8 cellular contexts compared by ENCODE assay signal in the genomic region with DNA sequence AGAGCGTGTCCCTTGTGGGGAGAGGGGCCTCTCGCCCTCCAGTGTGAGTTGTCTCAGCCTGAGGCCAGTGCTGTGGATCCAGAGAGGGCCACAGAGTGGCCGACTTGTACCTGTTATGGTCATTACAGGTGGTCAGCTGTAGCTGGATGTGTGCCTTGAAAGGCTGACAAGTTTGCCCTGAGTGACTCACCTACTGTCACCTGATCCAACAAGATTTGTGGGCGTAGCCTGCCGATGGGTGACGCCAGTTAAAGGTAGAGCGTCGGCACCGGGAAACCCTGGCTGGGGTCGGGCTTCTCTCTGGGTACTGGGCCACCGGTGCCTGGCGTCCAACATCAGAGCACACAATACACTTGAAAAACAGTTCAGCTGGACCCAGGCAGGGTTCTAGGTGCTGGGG. TPM values are rescaled to one million over a fixed set of nuclear protein-coding genes. Genes with fewer than 3 reads are reported as not detected.
DNase-seq lines count a peak whose midpoint lies in the region; ATAC-seq and TF ChIP-seq lines count a peak whose summit lies in the region.

No MANE protein-coding gene starts in this region.

- peaks cover 18% of the 10 kb centered on the region for H3K79me1 ChIP-seq in mesenchymal stem cell (replicated peaks; ENCODE audit: low read length, poor library complexity, severe bottlenecking)

- peak overlapping the region; percentile 62 for H4K91ac ChIP-seq in mesenchymal stem cell (ENCODE audit: low read length)

- H3K18ac ChIP-seq in mesenchymal stem cell (ENCODE audit: low read depth in 1 of 2, low read length in 2 of 2), result peak overlapping the region in 1 of 2 experiments; percentile 27

- H3K4me3 Mint-ChIP-seq in activated naive CD4-positive, alpha-beta T cell treated with anti-CD3 and anti-CD28 coated beads for 36 hours, result peak overlapping the region; percentile 67

- no peaks in the 10 kb centered on the region for H3K9me3 ChIP-seq in PC-3 (ENCODE audit: low read length)
- no peaks in the 10 kb centered on the region for H3K9me3 ChIP-seq in mesenchymal stem cell (ENCODE audit: control insufficient read depth, low read length)

- H3K27me3 Mint-ChIP-seq in activated naive CD4-positive, alpha-beta T cell treated with anti-CD3 and anti-CD28 coated beads for 36 hours (ENCODE audit: low read depth), result no peaks in the 10 kb centered on the region

- no peaks in the 10 kb centered on the region for H3K9me2 ChIP-seq in PC-3 (replicated peaks; ENCODE audit: low read length)

- H3K9ac ChIP-seq in PC-3 (ENCODE audit: low read length) (peak overlapping the region; percentile 92), mesenchymal stem cell (ENCODE audit: low read length) (no peak overlapping the region)

- H2AFZ ChIP-seq in PC-3 (ENCODE audit: low read length) (no peak overlapping the region), mesenchymal stem cell (ENCODE audit: low read depth, low read length) (no peak overlapping the region)

- H4K8ac ChIP-seq in mesenchymal stem cell (ENCODE audit: low read length), result peak overlapping the region; percentile 55

- no peak overlapping the region for H2AK5ac ChIP-seq in mesenchymal stem cell (ENCODE audit: low read length, severe bottlenecking)

- H3F3A ChIP-seq in PC-3 (ENCODE audit: low read length, unreplicated experiment), result no peaks in the 10 kb centered on the region

- H3K36me3 ChIP-seq in PC-3 (ENCODE audit: low read depth, low read length) (peaks cover 19% of the 10 kb centered on the region), mesenchymal stem cell (ENCODE audit: control insufficient read depth in 1 of 2, insufficient read depth in 2 of 2, low read depth in 1 of 2, low read length in 2 of 2) (peaks cover 27 to 53% of the 10 kb centered on the region in 2 experiments)

- peaks cover 19% of the 10 kb centered on the region for H3K79me2 ChIP-seq in PC-3 (ENCODE audit: low read length)

- intact Hi-C loops in PC-3 (cut with micrococcal nuclease), result no loop called here
- intact Hi-C loops in activated naive CD4-positive, alpha-beta T cell treated with anti-CD3 and anti-CD28 coated beads for 36 hours (cut with micrococcal nuclease), result no loop called here

- DNase-seq in PC-3 (peak; percentile 85), mesenchymal stem cell (no peak), cerebellar nuclear complex (lab: John Stamatoyannopoulos, UW) (no peak), NOMO-1 (lab: John Stamatoyannopoulos, UW; ENCODE audit: unreplicated experiment in 2 of 2) (no peak), hepatic stellate cell (ENCODE audit: low spot score) (no peak)
- DNase-seq in activated naive CD4-positive, alpha-beta T cell treated with anti-CD3 and anti-CD28 coated beads for 36 hours, result peak; percentile 84

- BruUV-seq in PC-3 (replicated peaks; lab: Mats Ljungman, UMichigan), result no TSS peak

- H3K4ac ChIP-seq in mesenchymal stem cell (ENCODE audit: low read depth in 1 of 2, low read length in 2 of 2), result no peak overlapping the region

- H3K27ac ChIP-seq in 22Rv1 (peak overlapping the region; percentile 88), PC-3 (ENCODE audit: low read length) (peak overlapping the region; percentile 100), mesenchymal stem cell (ENCODE audit: low read length, poor library complexity, severe bottlenecking) (peak overlapping the region; percentile 6)

- H2BK15ac ChIP-seq in mesenchymal stem cell (ENCODE audit: low read depth, poor library complexity, severe bottlenecking), result no peak overlapping the region

- H3K4me1 ChIP-seq in PC-3 (ENCODE audit: insufficient read depth, low read length), result peaks cover 49% of the 10 kb centered on the region
- peaks cover 21% of the 10 kb centered on the region for H3K4me1 ChIP-seq in mesenchymal stem cell (ENCODE audit: control insufficient read depth, insufficient read depth, low read depth, low read length)

- H3K23ac ChIP-seq in mesenchymal stem cell (ENCODE audit: low read length in 2 of 2), result no peak overlapping the region

- H3K14ac ChIP-seq in mesenchymal stem cell (ENCODE audit: low read length in 2 of 2), result peak overlapping the region in 1 of 2 experiments; percentile 86

- no peaks in the 10 kb centered on the region for H3K9me3 Mint-ChIP-seq in activated naive CD4-positive, alpha-beta T cell treated with anti-CD3 and anti-CD28 coated beads for 36 hours

- no peaks in the 10 kb centered on the region for H3K27me3 ChIP-seq in PC-3 (ENCODE audit: low read length)
- no peaks in the 10 kb centered on the region for H3K27me3 ChIP-seq in mesenchymal stem cell (ENCODE audit: control insufficient read depth in 1 of 2, insufficient read depth in 1 of 2, low read length in 2 of 2)

- H2BK5ac ChIP-seq in mesenchymal stem cell (ENCODE audit: low read depth, low read length, poor library complexity, severe bottlenecking), result no peak overlapping the region

- H3K4me2 ChIP-seq in PC-3 (ENCODE audit: low read length) (peak overlapping the region; percentile 37), mesenchymal stem cell (ENCODE audit: low read length, poor library complexity, severe bottlenecking) (no peak overlapping the region)

- H2BK120ac ChIP-seq in mesenchymal stem cell (ENCODE audit: low read depth, low read length), result peak overlapping the region; percentile 22

- peaks cover 91% of the 10 kb centered on the region for H3K4me1 Mint-ChIP-seq in activated naive CD4-positive, alpha-beta T cell treated with anti-CD3 and anti-CD28 coated beads for 36 hours (ENCODE audit: low read depth)

- no peak overlapping the region for H2BK12ac ChIP-seq in mesenchymal stem cell (ENCODE audit: low read length in 2 of 2)

- CTCF ChIA-PET in PC-3 (lab: Charles Lee), result interaction anchor here (1.1 kb wide), 1 partner anchor 11 kb away, joined by 4 read pairs; no protein-coding TSS in a partner anchor
- CTCF ChIA-PET in activated naive CD4-positive, alpha-beta T cell treated with anti-CD3 and anti-CD28 coated beads for 36 hours (lab: Charles Lee), result interaction anchor here (1.6 to 2.2 kb wide), 3 partner anchors 11 to 28 kb away, joined by 4 to 7 read pairs (median 6); no protein-coding TSS in a partner anchor

- peaks cover 48% of the 10 kb centered on the region for H3K36me3 Mint-ChIP-seq in activated naive CD4-positive, alpha-beta T cell treated with anti-CD3 and anti-CD28 coated beads for 36 hours (ENCODE audit: low read depth)

- POLR2A ChIA-PET in PC-3 (lab: Charles Lee; ENCODE audit: unreplicated experiment), result no interaction called here

- no peaks in the 10 kb centered on the region for H4K20me1 ChIP-seq in PC-3 (ENCODE audit: low read length)

- H3K27ac Mint-ChIP-seq in activated naive CD4-positive, alpha-beta T cell treated with anti-CD3 and anti-CD28 coated beads for 36 hours, result peak overlapping the region; percentile 96

- ATAC-seq in PC-3 (peak; percentile 14), HG03045 (IDR thresholded peaks at IDR 0.05; ENCODE audit: unreplicated experiment) (no peak)

- TF ChIP-seq CTCF in 22Rv1 (IDR thresholded peaks at IDR 0.05) (no peak), PC-3 (conservative IDR thresholded peaks at IDR 0.05; ENCODE audit: low read depth, low read length) (no peak)

- 82% methylated on average over 10 of the region's 12 CpGs for WGBS in mesenchymal stem cell

- H3K4me3 ChIP-seq in PC-3 (ENCODE audit: low read length) (no peak overlapping the region), mesenchymal stem cell (ENCODE audit: insufficient read depth in 1 of 2, low read depth in 1 of 2, low read length in 2 of 2) (no peak overlapping the region)

RNA-seq across cellular contexts. Expression of a gene that starts 2.8 kb away (rescaled TPM):
- total RNA-seq in PC-3 (2014; rRNA removed), result 48.6 and 64.0 TPM in 2 replicates
- 10 to 100 TPM; 51.2 to 56.5 TPM for total RNA-seq in activated naive CD4-positive, alpha-beta T cell treated with anti-CD3 and anti-CD28 coated beads for 36 hours
- polyA plus RNA-seq in mesenchymal stem cell (2013, experiment 1 of 2), result 3.3 TPM
- 3.6 TPM for polyA plus RNA-seq in mesenchymal stem cell (2013, experiment 2 of 2)

RNA-seq across cellular contexts. Expression of a gene that starts 14.9 kb away (rescaled TPM):
- total RNA-seq in PC-3 (2014; rRNA removed), result 81.3 and 98.7 TPM in 2 replicates
- 10 to 100 TPM; 85.2 to 87.2 TPM for total RNA-seq in activated naive CD4-positive, alpha-beta T cell treated with anti-CD3 and anti-CD28 coated beads for 36 hours
- polyA plus RNA-seq in mesenchymal stem cell (2013, experiment 1 of 2), result 26.2 TPM
- polyA plus RNA-seq in mesenchymal stem cell (2013, experiment 2 of 2), result 25.8 TPM

Comparison
In these comparisons a context has a peak if more than half of its experiments do, and no peak if none do; other contexts are left out.
1. H3K27ac ChIP-seq: peak in every context shown above with its lines; median percentile 100 in PC-3; 88 in 22Rv1; 6 in mesenchymal stem cell.
2. DNase-seq: peak in PC-3 (single experiment) and activated naive CD4-positive, alpha-beta T cell treated with anti-CD3 and anti-CD28 coated beads for 36 hours (single experiment); none in mesenchymal stem cell (single experiment), cerebellar nuclear complex (0 of 2), NOMO-1 (0 of 2) and hepatic stellate cell (single experiment).